ENCODE assay signal across 19 cellular contexts in genomic region chr15:31433574-31433973, GRCh38.
DNase-seq lines count a peak whose midpoint lies in the region; ATAC-seq, FAIRE-seq and TF ChIP-seq lines count a peak whose summit lies in the region.
"Had no signal": no experiment of that assay in that cellular context is flagged by ENCODE, and none has a peak within 500 bp of the region (broad histone marks: within the 10 kb centered on the region; RNA-seq: fewer than 3 reads in every experiment).

No MANE protein-coding gene starts in this region.

- H3K4me3 Mint-ChIP-seq in activated CD4-positive, alpha-beta T cell treated with anti-CD3 and anti-CD28 coated beads for 36 hours, result no peak overlapping the region
- peak overlapping the region; percentile 87 to 92 for H3K4me3 Mint-ChIP-seq in effector memory CD8-positive, alpha-beta T cell

- H3K36me3 ChIP-seq in Peyer's patch, result no peaks in the 10 kb centered on the region
- H3K36me3 ChIP-seq in smooth muscle cell (ENCODE audit: low read depth), result no peaks in the 10 kb centered on the region
- no peaks in the 10 kb centered on the region for H3K36me3 ChIP-seq in right atrium auricular region
- H3K36me3 ChIP-seq: ascending aorta, heart right ventricle had no signal

- no peak for TF ChIP-seq CTCF in Peyer's patch (IDR thresholded peaks at IDR 0.05)
- TF ChIP-seq CTCF in smooth muscle cell (IDR thresholded peaks at IDR 0.05; ENCODE audit: borderline replicate concordance, insufficient read depth, poor library complexity, severe bottlenecking), result no peak
- no peak for TF ChIP-seq CTCF in right atrium auricular region (IDR thresholded peaks at IDR 0.05)

- POLR2A ChIA-PET in activated CD4-positive, alpha-beta T cell treated with anti-CD3 and anti-CD28 coated beads for 36 hours (lab: Charles Lee), result interaction anchor here (0.6 to 1.3 kb wide), 2 partner anchors 68 kb away, joined by 3 to 8 read pairs; no protein-coding TSS in a partner anchor

- H2AFZ ChIP-seq in smooth muscle cell (ENCODE audit: low read depth), result no peak overlapping the region

- peaks cover 75% of the 10 kb centered on the region for H3K4me1 Mint-ChIP-seq in activated CD4-positive, alpha-beta T cell treated with anti-CD3 and anti-CD28 coated beads for 36 hours
- peaks cover 47 to 59% of the 10 kb centered on the region in 2 donors for H3K4me1 Mint-ChIP-seq in effector memory CD8-positive, alpha-beta T cell (ENCODE audit: low read depth in 2 of 2)

- no peaks in the 10 kb centered on the region for H3K79me2 ChIP-seq in smooth muscle cell (ENCODE audit: low read depth)

- peaks cover 0 to 30% (median 26%) of the 10 kb centered on the region in 4 donors for H3K4me1 ChIP-seq in Peyer's patch
- H3K4me1 ChIP-seq in smooth muscle cell (ENCODE audit: low read depth), result no peaks in the 10 kb centered on the region
- H3K4me1 ChIP-seq in right atrium auricular region, result peaks cover 0 to 19% of the 10 kb centered on the region in 2 donors

- H3K9me3 ChIP-seq in Peyer's patch, result no peaks in the 10 kb centered on the region
- no peaks in the 10 kb centered on the region for H3K9me3 ChIP-seq in smooth muscle cell (replicated peaks; ENCODE audit: low read depth)
- H3K9me3 ChIP-seq in right atrium auricular region, result no peaks in the 10 kb centered on the region
- H3K9me3 ChIP-seq: ascending aorta, heart right ventricle had no signal

- whole genome bisulfite sequencing in smooth muscle cell (ENCODE audit: low lambda C conversion rate), result 98% methylated on average over 6 of the region's 6 CpGs

- peak overlapping the region; percentile 97 for H3K27ac Mint-ChIP-seq in activated CD4-positive, alpha-beta T cell treated with anti-CD3 and anti-CD28 coated beads for 36 hours
- H3K27ac Mint-ChIP-seq in effector memory CD8-positive, alpha-beta T cell, result peak overlapping the region; percentile 99

- H3K27me3 Mint-ChIP-seq in activated CD4-positive, alpha-beta T cell treated with anti-CD3 and anti-CD28 coated beads for 36 hours, result no peaks in the 10 kb centered on the region
- no peaks in the 10 kb centered on the region for H3K27me3 Mint-ChIP-seq in effector memory CD8-positive, alpha-beta T cell

- peak overlapping the region; percentile 96 for H3K9ac ChIP-seq in smooth muscle cell (ENCODE audit: low read depth)

- FAIRE-seq in HTR-8/SVneo (lab: Jason Lieb, UNC), result no peak
- FAIRE-seq: colon, G401.6 had no signal

- no peaks in the 10 kb centered on the region for H3K27me3 ChIP-seq in Peyer's patch
- no peaks in the 10 kb centered on the region for H3K27me3 ChIP-seq in smooth muscle cell (ENCODE audit: low read depth)
- H3K27me3 ChIP-seq in right atrium auricular region, result no peaks in the 10 kb centered on the region
- H3K27me3 ChIP-seq: ascending aorta, heart right ventricle had no signal

- intact Hi-C loops in activated CD4-positive, alpha-beta T cell treated with anti-CD3 and anti-CD28 coated beads for 36 hours (cut with DNase I, micrococcal nuclease), result no loop called here

- peaks cover 3% of the 10 kb centered on the region for H3F3A ChIP-seq in smooth muscle cell (ENCODE audit: low read depth)

- no peak for ATAC-seq in activated CD4-positive, alpha-beta T cell treated with anti-CD3 and anti-CD28 coated beads for 36 hours
- ATAC-seq in effector memory CD8-positive, alpha-beta T cell (replicated peaks), result no peak
- ATAC-seq: SK-N-SH treated with all-trans-retinoic acid at 6 μM for 48 hours had no signal

- no peaks in the 10 kb centered on the region for H4K20me1 ChIP-seq in smooth muscle cell (ENCODE audit: low read depth)

- DNase-seq in activated CD4-positive, alpha-beta T cell treated with anti-CD3 and anti-CD28 coated beads for 36 hours, result no peak
- no peak for DNase-seq in activated CD4-positive, alpha-beta T cell treated with anti-CD3 and anti-CD28 coated beads for 4 hours
- DNase-seq in Peyer's patch, result no peak
- DNase-seq in effector memory CD8-positive, alpha-beta T cell, result no peak
- no peak for DNase-seq in smooth muscle cell (lab: John Stamatoyannopoulos, UW; ENCODE audit: unreplicated experiment)
- DNase-seq in HTR-8/SVneo (ENCODE audit: insufficient read length, low spot score), result no peak
- no peak for DNase-seq in SIG-M5 treated with dmso at 0.1 percent for 504 hours (lab: John Stamatoyannopoulos, UW; ENCODE audit: unreplicated experiment)
- no peak for DNase-seq in right atrium auricular region (ENCODE audit: low spot score)
- DNase-seq: COR-L47; HCEC 1CT; heart right ventricle; KBM-7; NCI-H1436; stimulated activated CD4-positive, alpha-beta T cell treated with anti-CD3 and anti-CD28 coated beads, Interleukin-12 subunit alpha, Interleukin-12 subunit beta, amount 100 ng/mL, for 4 hours had no signal

- H3K36me3 Mint-ChIP-seq in activated CD4-positive, alpha-beta T cell treated with anti-CD3 and anti-CD28 coated beads for 36 hours (ENCODE audit: low read depth), result no peaks in the 10 kb centered on the region
- H3K36me3 Mint-ChIP-seq in effector memory CD8-positive, alpha-beta T cell (ENCODE audit: insufficient read depth), result peaks cover 15% of the 10 kb centered on the region

- H3K4me3 ChIP-seq in Peyer's patch (no peak overlapping the region), smooth muscle cell (no peak overlapping the region), right atrium auricular region (no peak overlapping the region)
- H3K4me3 ChIP-seq: ascending aorta, heart right ventricle had no signal

- H3K27ac ChIP-seq in Peyer's patch (peak overlapping the region; percentile 85 to 94 (median 89)), smooth muscle cell (ENCODE audit: low read depth) (peak overlapping the region; percentile 99), right atrium auricular region (no peak overlapping the region)
- H3K27ac ChIP-seq: VCaP had no signal

- H3K4me2 ChIP-seq in smooth muscle cell, result no peak overlapping the region

- CTCF ChIA-PET in activated CD4-positive, alpha-beta T cell treated with anti-CD3 and anti-CD28 coated beads for 36 hours (lab: Charles Lee), result interaction anchor here (0.6 to 9.3 kb wide), 9 partner anchors 15 to 233 kb away, joined by 3 to 137 read pairs (median 4); no protein-coding TSS in a partner anchor

- no peak for TF ChIP-seq POLR2A in Peyer's patch (IDR thresholded peaks at IDR 0.05)

- no peaks in the 10 kb centered on the region for H3K9me3 Mint-ChIP-seq in activated CD4-positive, alpha-beta T cell treated with anti-CD3 and anti-CD28 coated beads for 36 hours (ENCODE audit: low read depth)
- no peaks in the 10 kb centered on the region for H3K9me3 Mint-ChIP-seq in effector memory CD8-positive, alpha-beta T cell

Comparison
In these comparisons a context has a peak if more than half of its experiments do, and no peak if none do; other contexts are left out.
1. H3K27ac ChIP-seq: peak in Peyer's patch (4 of 4) and smooth muscle cell (single experiment); none in right atrium auricular region (0 of 2).